In genomic region chr3:197574396-197574981, GRCh38 we compare ENCODE assay signal across 8 cellular contexts. TPM values are rescaled to one million over a fixed set of nuclear protein-coding genes. Genes with fewer than 3 reads are reported as not detected.
DNase-seq lines count a peak whose midpoint lies in the region; ATAC-seq, FAIRE-seq and TF ChIP-seq lines count a peak whose summit lies in the region.
"Not testable (repeated sequence)": the region's sequence is repeated elsewhere in the genome, so short reads cannot be mapped to it uniquely, and the experiment has no call there.
"Had no signal": no experiment of that assay in that cellular context is flagged by ENCODE, and none has a peak within 500 bp of the region (broad histone marks: within the 10 kb centered on the region; RNA-seq: fewer than 3 reads in every experiment).

No MANE protein-coding gene starts in this region.

- not testable (repeated sequence) for H3K18ac ChIP-seq in H9 (ENCODE audit: insufficient read length, low read depth, low read length)

- not testable (repeated sequence) for H3K9me3 ChIP-seq in H9 (ENCODE audit: control insufficient read depth, low read depth, low read length); K562 (replicated peaks; ENCODE audit: control insufficient read depth, insufficient read depth, low read depth, low read length); iPS DF 6.9 (ENCODE audit: control insufficient read depth, insufficient read depth, low read length); neural progenitor cell (ENCODE audit: low read depth)
- H3K9me3 ChIP-seq in HUES64 (ENCODE audit: insufficient read depth, low read depth, low read length) (peaks cover 18% of the 10 kb centered on the region), endodermal cell (ENCODE audit: control insufficient read depth, low read length) (peaks cover 45% of the 10 kb centered on the region), HepG2 (ENCODE audit: low read length) (peaks cover 13% of the 10 kb centered on the region)

- DNase-seq in H9; K562 (ENCODE audit: extremely low read depth in 1 of 4, low spot score in 3 of 4); endodermal cell; iPS DF 6.9 (ENCODE audit: low read depth, low spot score); HepG2 (ENCODE audit: low spot score); neural progenitor cell (ENCODE audit: low spot score): not testable (repeated sequence)

- H3K4me1 ChIP-seq in H9 (ENCODE audit: insufficient read depth, low read length) = peaks cover 23% of the 10 kb centered on the region
- H3K4me1 ChIP-seq in HUES64 (ENCODE audit: insufficient read depth, low read length) = peaks cover 34% of the 10 kb centered on the region
- peaks cover 20 to 23% of the 10 kb centered on the region in 2 experiments; a peak in 4 of 5 replicates for H3K4me1 ChIP-seq in K562 (replicated peaks in 1 of 2; ENCODE audit: control insufficient read depth in 2 of 2, insufficient read depth in 2 of 2, low read length in 2 of 2)
- peaks cover 12% of the 10 kb centered on the region for H3K4me1 ChIP-seq in endodermal cell (ENCODE audit: control insufficient read depth, insufficient read depth, low read length)
- H3K4me1 ChIP-seq in iPS DF 6.9 (ENCODE audit: control insufficient read depth, insufficient read depth, low read length) = peaks cover 13% of the 10 kb centered on the region; the same call in 1 of the 2 replicates
- H3K4me1 ChIP-seq in HepG2 (ENCODE audit: insufficient read depth, low read length) = peaks cover 78% of the 10 kb centered on the region
- H3K4me1 ChIP-seq in neural progenitor cell = not testable (repeated sequence)

- not testable (repeated sequence) for FAIRE-seq in K562 (lab: Jason Lieb, UNC); HepG2 (lab: Jason Lieb, UNC)

- H3K27me3 Mint-ChIP-seq in H9 (ENCODE audit: low read depth); endodermal cell (ENCODE audit: insufficient read depth); neural progenitor cell (ENCODE audit: insufficient read depth, low read depth): not testable (repeated sequence)

- ATAC-seq in K562, HepG2: not testable (repeated sequence)

- H3K56ac ChIP-seq in H9 (ENCODE audit: insufficient read length, low read depth, low read length) = not testable (repeated sequence)

- WGBS in H9 (ENCODE audit: extremely low coverage, insufficient read length, low lambda C conversion rate) = no CpG with 5 or more reads among the region's 4 CpGs
- WGBS in HUES64 = 10% methylated on average over 4 of the region's 4 CpGs
- 9% methylated on average over 4 of the region's 4 CpGs for WGBS in K562 (ENCODE audit: insufficient coverage, low coverage, missing lambda C conversion rate)
- WGBS in endodermal cell (ENCODE audit: insufficient coverage in 1 of 2, insufficient read length in 1 of 2), 2 experiments = 27 to 41% methylated on average over 3 to 4 of the region's 4 CpGs
- no CpG with 5 or more reads among the region's 4 CpGs for WGBS in iPS DF 6.9 (ENCODE audit: insufficient coverage, insufficient read length)
- 25% methylated on average over 4 of the region's 4 CpGs for WGBS in HepG2 (ENCODE audit: low lambda C conversion rate)

- peaks cover 62 to 66% of the 10 kb centered on the region in 2 experiments for H3K4me1 Mint-ChIP-seq in H9
- H3K4me1 Mint-ChIP-seq in endodermal cell = peaks cover 54% of the 10 kb centered on the region
- not testable (repeated sequence) for H3K4me1 Mint-ChIP-seq in neural progenitor cell

- not testable (repeated sequence) for H3T11ph ChIP-seq in H9 (ENCODE audit: low read length)

- H2BK12ac ChIP-seq in H9 (ENCODE audit: insufficient read length, low read depth, low read length) = not testable (repeated sequence)

- H2BK5ac ChIP-seq in H9 (ENCODE audit: insufficient read length, low read length) = not testable (repeated sequence)

- H3K23me2 ChIP-seq in H9 (ENCODE audit: insufficient read length, low read depth, low read length, poor library complexity, severe bottlenecking) = not testable (repeated sequence)

- H3K9me3 Mint-ChIP-seq in H9 (peaks cover 36% of the 10 kb centered on the region in 2 experiments), endodermal cell (peaks cover 38% of the 10 kb centered on the region), neural progenitor cell (peaks cover 22% of the 10 kb centered on the region)

- in situ Hi-C loops in K562 (cut with MboI); HepG2 (cut with HindIII; ENCODE audit: extremely low pct_ligation_motif_present, low pct_unique_long_range_greater_than_20kb): not testable (repeated sequence)

- BruUV-seq in K562 (replicated peaks; lab: Mats Ljungman, UMichigan); HepG2 (replicated peaks; lab: Mats Ljungman, UMichigan): not testable (repeated sequence)

- H3K4me3 Mint-ChIP-seq in H9 (peak overlapping the region; percentile 6 to 49), endodermal cell (peak overlapping the region; percentile 1)
- H3K4me3 Mint-ChIP-seq in neural progenitor cell = not testable (repeated sequence)

- H4K91ac ChIP-seq in H9 (ENCODE audit: insufficient read length, low read depth, low read length) = not testable (repeated sequence)

- CTCF ChIA-PET in K562 (lab: Yijun Ruan, JAX; ENCODE audit: low intra/inter-chr PET ratio); HepG2 (lab: Yijun Ruan, JAX; ENCODE audit: low intra/inter-chr PET ratio, low total read pairs): not testable (repeated sequence)

- not testable (repeated sequence) for H3F3A ChIP-seq in neural progenitor cell (ENCODE audit: low read depth)

- H2AK5ac ChIP-seq in H9 (ENCODE audit: insufficient read length, low read length) = not testable (repeated sequence)

- not testable (repeated sequence) for H3K36me3 ChIP-seq in HUES64 (ENCODE audit: insufficient read depth, low read length); K562 (ENCODE audit: control insufficient read depth, insufficient read depth, low read length); endodermal cell (ENCODE audit: control insufficient read depth, insufficient read depth, low read length); iPS DF 6.9 (ENCODE audit: control insufficient read depth, insufficient read depth, low read length); HepG2 (replicated peaks in 1 of 2; ENCODE audit: control insufficient read depth in 1 of 2, insufficient read depth in 2 of 2, low read length in 2 of 2); neural progenitor cell

- not testable (repeated sequence) for H3K9ac ChIP-seq in H9 (ENCODE audit: extremely low read depth, insufficient read length, low read length); HUES64 (ENCODE audit: low read depth, low read length); K562 (ENCODE audit: insufficient read depth in 1 of 2, low read depth in 2 of 2, low read length in 2 of 2); endodermal cell (ENCODE audit: extremely low read depth, low read length, poor library complexity, severe bottlenecking); HepG2 (ENCODE audit: insufficient read depth, low read depth, low read length); neural progenitor cell

- H3K27ac Mint-ChIP-seq in H9 (peak overlapping the region; percentile 71 to 92 (median 85)), endodermal cell (peak overlapping the region; percentile 73)
- not testable (repeated sequence) for H3K27ac Mint-ChIP-seq in neural progenitor cell

- intact Hi-C loops in K562 (cut with micrococcal nuclease); HepG2 (cut with micrococcal nuclease; ENCODE audit: unreplicated experiment): not testable (repeated sequence)

- not testable (repeated sequence) for H3K27me3 ChIP-seq in H9 (ENCODE audit: insufficient read depth, low read length); HUES64 (ENCODE audit: insufficient read depth, low read length); K562 (ENCODE audit: control insufficient read depth in 2 of 2, insufficient read depth in 2 of 2, low read length in 2 of 2); endodermal cell (ENCODE audit: control insufficient read depth, insufficient read depth, low read length, poor library complexity, severe bottlenecking); iPS DF 6.9 (ENCODE audit: control insufficient read depth, insufficient read depth, low read length); HepG2 (ENCODE audit: control insufficient read depth in 1 of 2, insufficient read depth in 2 of 2, low read length in 2 of 2); neural progenitor cell

- not testable (repeated sequence) for H4K8ac ChIP-seq in H9 (replicated peaks; ENCODE audit: insufficient read length, low read depth, low read length)

- H2BK20ac ChIP-seq in H9 (ENCODE audit: low read depth, low read length, poor library complexity, severe bottlenecking) = not testable (repeated sequence)

- H2AFZ ChIP-seq in H9 (ENCODE audit: low read length); K562 (ENCODE audit: low read depth, low read length); HepG2 (ENCODE audit: low read length): not testable (repeated sequence)
- peak overlapping the region; percentile 30 for H2AFZ ChIP-seq in neural progenitor cell (replicated peaks)

- not testable (repeated sequence) for H4K5ac ChIP-seq in H9 (ENCODE audit: insufficient read length, low read depth, low read length)

- not testable (repeated sequence) for TF ChIP-seq POLR2A in K562 (conservative IDR thresholded peaks at IDR 0.05); HepG2 (IDR thresholded peaks at IDR 0.05; ENCODE audit: insufficient read depth in 1 of 2, low read depth in 2 of 2, low read length in 2 of 2)

- not testable (repeated sequence) for H2BK120ac ChIP-seq in H9 (ENCODE audit: low read depth, low read length, poor library complexity, severe bottlenecking)

- TF ChIP-seq CTCF in H9 (conservative IDR thresholded peaks at IDR 0.05); K562 (IDR thresholded peaks at IDR 0.05 in 2 of 3, conservative IDR thresholded peaks at IDR 0.05 in 1 of 3; ENCODE audit: insufficient read depth in 2 of 3, low read depth in 1 of 3, low read length in 3 of 3); endodermal cell (conservative IDR thresholded peaks at IDR 0.05); HepG2 (CRISPR knock-in tag; IDR thresholded peaks at IDR 0.05); neural progenitor cell (IDR thresholded peaks at IDR 0.05): not testable (repeated sequence)

- POLR2A ChIA-PET in K562 (lab: Yijun Ruan, JAX) = interaction anchor here (0.6 to 1.6 kb wide), 3 partner anchors 16 to 578 kb away, joined by 3 to 4 read pairs (median 3); no protein-coding TSS in a partner anchor
- POLR2A ChIA-PET in HepG2 (lab: Yijun Ruan, JAX) = interaction anchor here (1.9 to 2.4 kb wide), 3 partner anchors 15 to 106 kb away, joined by 4 to 28 read pairs (median 6); no protein-coding TSS in a partner anchor

- H3K4ac ChIP-seq in H9 (ENCODE audit: low read depth, low read length) = not testable (repeated sequence)

- H2BK15ac ChIP-seq in H9 (ENCODE audit: low read depth, low read length) = not testable (repeated sequence)

- H3K4me2 ChIP-seq in H9 (ENCODE audit: insufficient read depth, insufficient read length, low read length) (peak overlapping the region; percentile 78), HepG2 (ENCODE audit: low read depth, low read length) (peak overlapping the region; percentile 72)
- H3K4me2 ChIP-seq in K562 (ENCODE audit: insufficient read depth, low read length); neural progenitor cell: not testable (repeated sequence)

- H3K14ac ChIP-seq in H9 (ENCODE audit: insufficient read depth, low read length) = not testable (repeated sequence)

- peak overlapping the region; percentile 92 for H3K27ac ChIP-seq in H9 (ENCODE audit: insufficient read length, low read depth, low read length)
- peak overlapping the region; percentile 75 for H3K27ac ChIP-seq in HUES64 (ENCODE audit: low read depth, low read length)
- H3K27ac ChIP-seq in K562 (ENCODE audit: extremely low read depth, low read depth, low read length); endodermal cell (ENCODE audit: low read depth, low read length); neural progenitor cell: not testable (repeated sequence)
- H3K27ac ChIP-seq in iPS DF 6.9 (ENCODE audit: low read length) = peak overlapping the region; percentile 26
- H3K27ac ChIP-seq in HepG2 (ENCODE audit: extremely low read length, insufficient read depth, low read length) = peak overlapping the region; percentile 84

- H3K79me2 ChIP-seq in H9 (ENCODE audit: insufficient read depth, low read length); K562 (ENCODE audit: control insufficient read depth, insufficient read depth, low read length); neural progenitor cell (ENCODE audit: low read depth): not testable (repeated sequence)
- H3K79me2 ChIP-seq in HepG2 (ENCODE audit: insufficient read depth, low read length) = peaks cover 15% of the 10 kb centered on the region

- peaks cover 14 to 36% (median 30%) of the 10 kb centered on the region in 3 experiments for H3K36me3 Mint-ChIP-seq in H9 (ENCODE audit: insufficient read depth in 1 of 3, low read depth in 3 of 3)
- H3K36me3 Mint-ChIP-seq in endodermal cell (ENCODE audit: low read depth); neural progenitor cell: not testable (repeated sequence)

- not testable (repeated sequence) for H3K23ac ChIP-seq in H9 (ENCODE audit: insufficient read length, low read depth, low read length)

- H3K79me1 ChIP-seq in H9 (ENCODE audit: insufficient read depth, low read depth, low read length, poor library complexity, severe bottlenecking) = not testable (repeated sequence)

- TF ChIP-seq EP300 in K562 (IDR thresholded peaks at IDR 0.05; ENCODE audit: low read length); HepG2 (IDR thresholded peaks at IDR 0.05; ENCODE audit: low read depth in 2 of 2, low read length in 2 of 2); HepG2 (CRISPR knock-in tag; IDR thresholded peaks at IDR 0.05; ENCODE audit: borderline replicate concordance): not testable (repeated sequence)

- H4K20me1 ChIP-seq in H9 (ENCODE audit: control insufficient read depth, insufficient read depth, insufficient read length); K562 (replicated peaks; ENCODE audit: control insufficient read depth, insufficient read depth, low read length); HepG2 (ENCODE audit: insufficient read depth, low read length); neural progenitor cell (ENCODE audit: low read depth): not testable (repeated sequence)

- H3K9me1 ChIP-seq in K562 (ENCODE audit: control insufficient read depth, insufficient read depth, low read length) = not testable (repeated sequence)

- H3K4me3 ChIP-seq in HUES64 (ENCODE audit: low read length) (0 out of 2 replicates have a peak overlapping the region, but pooled peaks have one; percentile 9), endodermal cell (ENCODE audit: low read length) (peak overlapping the region; percentile 53), HepG2 (replicated peaks in 1 of 3; ENCODE audit: insufficient read depth in 1 of 3, low read depth in 2 of 3, low read length in 3 of 3) (peak overlapping the region in 1 of 3 experiments; percentile 3; a peak in 1 of 6 replicates)
- not testable (repeated sequence) for H3K4me3 ChIP-seq in K562; iPS DF 6.9 (ENCODE audit: low read length); neural progenitor cell

- TF ChIP-seq RAD21 in K562 (CRISPR knock-in tag; conservative IDR thresholded peaks at IDR 0.05 in 1 of 2, IDR thresholded peaks at IDR 0.05 in 1 of 2); HepG2 (CRISPR knock-in tag; IDR thresholded peaks at IDR 0.05): not testable (repeated sequence)

RNA-seq across cellular contexts. Expression of gene BDH1, which starts 18.7 kb away (rescaled TPM):
- 16.3 and 23.8 TPM in 2 replicates for total RNA-seq in H9 (2021)
- 15.7 TPM for polyA plus RNA-seq in HUES64 (2013, experiment 1 of 2)
- 16.7 TPM for polyA plus RNA-seq in HUES64 (2013, experiment 2 of 2)
- 0.60 and 1.0 TPM in 2 replicates for total RNA-seq in K562 (2011; cell fraction: chromatin; rRNA removed; ENCODE audit: low replicate concordance)
- 0.26 and 0.33 TPM in 2 replicates for total RNA-seq in K562 (2011; cell fraction: nucleolus; rRNA removed)
- total RNA-seq in K562 (2011; cell fraction: nucleoplasm; rRNA removed) = 0.44 and 1.4 TPM in 2 replicates
- 0.29 TPM in 1 of 2 replicates, not detected in the other for total RNA-seq in K562 (2014; rRNA removed)
- total RNA-seq in K562 (2014; rRNA removed; fragmentation: Illumina TruSeq; extraction: Trizol) = 0.11 TPM in 1 of 2 replicates, not detected in the other
- 0.04 TPM in 1 of 2 replicates, not detected in the other for total RNA-seq in K562 (2015; rRNA removed; fragmentation: Illumina TruSeq; extraction: Trizol)
- 0.11 and 0.27 TPM in 2 replicates for total RNA-seq in K562 (2021)
- 0.03 and 0.32 TPM in 2 replicates for polyA plus RNA-seq in K562 (2011; rRNA removed)
- polyA plus RNA-seq in K562 (2011; cell fraction: cytosol; rRNA removed) = 0.06 and 0.22 TPM in 2 replicates
- 0.38 and 0.94 TPM in 2 replicates for polyA plus RNA-seq in K562 (2011; cell fraction: nucleus; rRNA removed)
- polyA plus RNA-seq in K562 (2012) = 0.36 and 0.76 TPM in 2 replicates
- 0.19 TPM in 1 of 2 replicates, not detected in the other for polyA plus RNA-seq in K562 (2014; fragmentation: Illumina TruSeq; extraction: Trizol)
- polyA plus RNA-seq in K562 (2014; fragmentation: Nextera tagmentation; extraction: Ambion mirVana) = under 1 TPM; 0.13 to 0.89 TPM
- 0.07 and 0.69 TPM in 2 replicates for polyA plus RNA-seq in K562 (2014; rRNA removed)
- 0.21 TPM in 1 of 2 replicates, not detected in the other for polyA minus RNA-seq in K562 (2011; rRNA and poly(A)+ RNA removed)
- not detected in 2 replicates for polyA minus RNA-seq in K562 (2011; cell fraction: cytosol; rRNA and poly(A)+ RNA removed)
- polyA minus RNA-seq in K562 (2011; cell fraction: nucleus; rRNA and poly(A)+ RNA removed) = 0.11 and 0.13 TPM in 2 replicates
- 10 to 100 TPM; 32.5 to 49.0 TPM for total RNA-seq in endodermal cell
- 11.3 TPM for polyA plus RNA-seq in endodermal cell (2013, experiment 1 of 2)
- polyA plus RNA-seq in endodermal cell (2013, experiment 2 of 2) = 8.7 TPM
- total RNA-seq in HepG2 (2016; rRNA removed; fragmentation: Illumina TruSeq; extraction: Trizol) = 21.2 and 26.9 TPM in 2 replicates
- 3.3 and 3.6 TPM in 2 replicates for total RNA-seq in HepG2 (2016; cell fraction: cytosol; rRNA removed; fragmentation: Illumina TruSeq; extraction: Trizol; ENCODE audit: low read depth)
- total RNA-seq in HepG2 (2016; cell fraction: insoluble cytoplasmic fraction; rRNA removed; fragmentation: Illumina TruSeq; extraction: Trizol) = 21.4 and 23.7 TPM in 2 replicates
- total RNA-seq in HepG2 (2016; cell fraction: membrane; rRNA removed; fragmentation: Illumina TruSeq; extraction: Trizol) = 5.1 and 6.3 TPM in 2 replicates
- total RNA-seq in HepG2 (2016; cell fraction: nucleus; rRNA removed; fragmentation: Illumina TruSeq; extraction: Trizol) = 21.5 and 22.1 TPM in 2 replicates
- 71.9 and 88.5 TPM in 2 replicates for polyA plus RNA-seq in HepG2 (2011; rRNA removed)
- 48.3 and 55.2 TPM in 2 replicates for polyA plus RNA-seq in HepG2 (2011; cell fraction: cytosol; rRNA removed)
- 155 and 175 TPM in 2 replicates for polyA plus RNA-seq in HepG2 (2011; cell fraction: nucleus; rRNA removed)
- polyA plus RNA-seq in HepG2 (2012) = 58.0 and 95.2 TPM in 2 replicates
- 3.2 and 4.0 TPM in 2 replicates for polyA plus RNA-seq in HepG2 (2016; cell fraction: cytosol; fragmentation: Illumina TruSeq; extraction: Trizol; ENCODE audit: low read depth)
- 25.8 and 27.9 TPM in 2 replicates for polyA plus RNA-seq in HepG2 (2016; cell fraction: insoluble cytoplasmic fraction; fragmentation: Illumina TruSeq; extraction: Trizol; ENCODE audit: low read depth)
- polyA plus RNA-seq in HepG2 (2016; cell fraction: membrane; fragmentation: Illumina TruSeq; extraction: Trizol; ENCODE audit: low read depth) = 5.6 and 5.9 TPM in 2 replicates
- polyA plus RNA-seq in HepG2 (2016; cell fraction: nucleus; fragmentation: Illumina TruSeq; extraction: Trizol; ENCODE audit: insufficient read depth, low read depth) = 56.0 and 59.9 TPM in 2 replicates
- polyA minus RNA-seq in HepG2 (2011; rRNA and poly(A)+ RNA removed; ENCODE audit: low replicate concordance) = 7.9 and 48.3 TPM in 2 replicates
- polyA minus RNA-seq in HepG2 (2011; cell fraction: cytosol; rRNA and poly(A)+ RNA removed) = 15.6 and 18.9 TPM in 2 replicates
- 54.7 and 82.6 TPM in 2 replicates for polyA minus RNA-seq in HepG2 (2011; cell fraction: nucleus; rRNA and poly(A)+ RNA removed)
- total RNA-seq in neural progenitor cell (ENCODE audit: low replicate concordance) = 14.1 and 19.4 TPM in 2 replicates
- total RNA-seq: A172 had no signal
